27 cellular contexts compared by ENCODE assay signal in genomic region chr9:14303110-14303509, GRCh38. TPM values are rescaled to one million over a fixed set of nuclear protein-coding genes. Genes with fewer than 3 reads are reported as not detected.
DNase-seq lines count a peak whose midpoint lies in the region; ATAC-seq, FAIRE-seq and TF ChIP-seq lines count a peak whose summit lies in the region.
"Had no signal": no experiment of that assay in that cellular context is flagged by ENCODE, and none has a peak within 500 bp of the region (broad histone marks: within the 10 kb centered on the region; RNA-seq: fewer than 3 reads in every experiment).

No MANE protein-coding gene starts in this region.

- no peak for FAIRE-seq in astrocyte (lab: Jason Lieb, UNC)
- FAIRE-seq: A204.1, endometrium, GM12891 had no signal

- H3K4me3 Mint-ChIP-seq in astrocyte (ENCODE audit: unreplicated experiment) (no peak overlapping the region), glutamatergic neuron (ENCODE audit: unreplicated experiment) (no peak overlapping the region)
- H3K4me3 Mint-ChIP-seq in activated naive CD4-positive, alpha-beta T cell treated with anti-CD3 and anti-CD28 coated beads, Interleukin-2, amount 10 ng/mL, durations not matched to agents 7 days and 5 days = no peak overlapping the region
- H3K4me3 Mint-ChIP-seq: activated CD4-positive, alpha-beta T cell treated with anti-CD3 and anti-CD28 coated beads, Interleukin-2, amount 10 ng/mL, durations not matched to agents 7 days and 5 days; B cell; HFFc6; immature natural killer cell; stimulated activated naive CD8-positive, alpha-beta T cell treated with anti-CD3 and anti-CD28 coated beads, Interleukin-15, amount 100 ng/mL, for 72 hours had no signal

- CTCF ChIA-PET in activated naive CD4-positive, alpha-beta T cell treated with anti-CD3 and anti-CD28 coated beads, Interleukin-2, amount 10 ng/mL, durations not matched to agents 7 days and 5 days (lab: Charles Lee) = no interaction called here

- no peak overlapping the region for H2AFZ ChIP-seq in astrocyte (ENCODE audit: low read depth, low read length)

- H3K4me1 Mint-ChIP-seq in astrocyte (ENCODE audit: low read depth, unreplicated experiment) = peaks cover 7% of the 10 kb centered on the region
- H3K4me1 Mint-ChIP-seq in activated naive CD4-positive, alpha-beta T cell treated with anti-CD3 and anti-CD28 coated beads, Interleukin-2, amount 10 ng/mL, durations not matched to agents 7 days and 5 days = no peaks in the 10 kb centered on the region
- no peaks in the 10 kb centered on the region for H3K4me1 Mint-ChIP-seq in glutamatergic neuron (ENCODE audit: low read depth, unreplicated experiment)
- H3K4me1 Mint-ChIP-seq: activated CD4-positive, alpha-beta T cell treated with anti-CD3 and anti-CD28 coated beads, Interleukin-2, amount 10 ng/mL, durations not matched to agents 7 days and 5 days; B cell; immature natural killer cell; stimulated activated naive CD8-positive, alpha-beta T cell treated with anti-CD3 and anti-CD28 coated beads, Interleukin-15, amount 100 ng/mL, for 72 hours had no signal

- H3K27ac Mint-ChIP-seq in astrocyte (ENCODE audit: unreplicated experiment) (no peak overlapping the region), glutamatergic neuron (ENCODE audit: unreplicated experiment) (no peak overlapping the region)
- no peak overlapping the region for H3K27ac Mint-ChIP-seq in activated naive CD4-positive, alpha-beta T cell treated with anti-CD3 and anti-CD28 coated beads, Interleukin-2, amount 10 ng/mL, durations not matched to agents 7 days and 5 days
- H3K27ac Mint-ChIP-seq: activated CD4-positive, alpha-beta T cell treated with anti-CD3 and anti-CD28 coated beads, Interleukin-2, amount 10 ng/mL, durations not matched to agents 7 days and 5 days; B cell; HFFc6; immature natural killer cell had no signal

- H4K20me1 ChIP-seq in astrocyte (ENCODE audit: insufficient read depth, low read length) = peaks cover 15% of the 10 kb centered on the region

- H3K27me3 ChIP-seq in astrocyte (ENCODE audit: insufficient read depth, low read length) = no peaks in the 10 kb centered on the region
- no peaks in the 10 kb centered on the region for H3K27me3 ChIP-seq in layer of hippocampus (ENCODE audit: control insufficient read depth, insufficient read depth, low read length)
- no peaks in the 10 kb centered on the region for H3K27me3 ChIP-seq in skeletal muscle tissue (ENCODE audit: control insufficient read depth in 3 of 3, insufficient read depth in 3 of 3, low read length in 3 of 3)
- H3K27me3 ChIP-seq: brain microvascular endothelial cell, upper lobe of right lung had no signal

- H3K27me3 Mint-ChIP-seq in astrocyte (ENCODE audit: low read depth, unreplicated experiment) (peaks cover 13% of the 10 kb centered on the region), glutamatergic neuron (ENCODE audit: unreplicated experiment) (no peaks in the 10 kb centered on the region)
- peaks cover 14% of the 10 kb centered on the region for H3K27me3 Mint-ChIP-seq in activated naive CD4-positive, alpha-beta T cell treated with anti-CD3 and anti-CD28 coated beads, Interleukin-2, amount 10 ng/mL, durations not matched to agents 7 days and 5 days

- H3K4me3 ChIP-seq in astrocyte (ENCODE audit: insufficient read depth, low read depth, low read length) (no peak overlapping the region), skeletal muscle tissue (ENCODE audit: low read length in 3 of 3) (peak overlapping the region in 2 of 3 donors; percentile 17 to 44)
- H3K4me3 ChIP-seq: SK-N-MC, upper lobe of right lung had no signal

- TF ChIP-seq CTCF in astrocyte (IDR thresholded peaks at IDR 0.05; ENCODE audit: insufficient read depth, low read depth, low read length) (no peak), glutamatergic neuron (IDR thresholded peaks at IDR 0.05; ENCODE audit: partially characterized antibody, unreplicated experiment) (no peak)

- peaks cover 98% of the 10 kb centered on the region for H3K79me2 ChIP-seq in astrocyte (ENCODE audit: insufficient read depth, low read length)

- H3K36me3 ChIP-seq in astrocyte (ENCODE audit: insufficient read depth, low read length) (no peaks in the 10 kb centered on the region), skeletal muscle tissue (ENCODE audit: control insufficient read depth in 3 of 3, insufficient read depth in 3 of 3, low read length in 3 of 3) (peaks cover 0 to 6% (median 3%) of the 10 kb centered on the region in 3 donors)
- H3K36me3 ChIP-seq: neutrophil had no signal

- peak overlapping the region; percentile 68 for H3K4me2 ChIP-seq in astrocyte (ENCODE audit: low read length)

- H3K9me3 ChIP-seq in astrocyte (ENCODE audit: insufficient read depth, low read depth, low read length) = no peaks in the 10 kb centered on the region
- no peaks in the 10 kb centered on the region for H3K9me3 ChIP-seq in skeletal muscle tissue (ENCODE audit: control insufficient read depth in 3 of 3, low read length in 3 of 3)
- H3K9me3 ChIP-seq: neutrophil, upper lobe of right lung had no signal

- H3K36me3 Mint-ChIP-seq in astrocyte (ENCODE audit: low read depth, unreplicated experiment) (peaks cover 10% of the 10 kb centered on the region), glutamatergic neuron (ENCODE audit: unreplicated experiment) (no peaks in the 10 kb centered on the region)
- H3K36me3 Mint-ChIP-seq in activated naive CD4-positive, alpha-beta T cell treated with anti-CD3 and anti-CD28 coated beads, Interleukin-2, amount 10 ng/mL, durations not matched to agents 7 days and 5 days = no peaks in the 10 kb centered on the region
- H3K36me3 Mint-ChIP-seq: immature natural killer cell had no signal

- H3K27ac ChIP-seq in astrocyte (ENCODE audit: low read depth, low read length) = peak overlapping the region; percentile 12
- peak overlapping the region; percentile 87 for H3K27ac ChIP-seq in layer of hippocampus (ENCODE audit: low read depth, low read length)
- H3K27ac ChIP-seq in skeletal muscle tissue (ENCODE audit: low read depth, low read length) = no peak overlapping the region
- H3K27ac ChIP-seq: brain microvascular endothelial cell, neutrophil, SK-N-MC, upper lobe of right lung had no signal

- DNase-seq in NCI-H446 treated with DMSO at 0.1 percent for 48 hours (lab: John Stamatoyannopoulos, UW) (peak; percentile 73), NCI-H446 (lab: John Stamatoyannopoulos, UW) (no peak), astrocyte (ENCODE audit: low read depth) (no peak), glutamatergic neuron (no peak)
- no peak for DNase-seq in activated naive CD4-positive, alpha-beta T cell treated with anti-CD3 and anti-CD28 coated beads, Interleukin-2, amount 10 ng/mL, durations not matched to agents 7 days and 5 days
- DNase-seq: activated CD4-positive, alpha-beta T cell treated with anti-CD3 and anti-CD28 coated beads, Interleukin-2, amount 10 ng/mL, durations not matched to agents 7 days and 5 days; brain microvascular endothelial cell; cortex of kidney; DND-41; HFFc6; immature natural killer cell; Karpas-422; MV-4-11; NCI-H1694 treated with DMSO at 0.1 percent for 48 hours; NCI-H226; stimulated activated naive CD8-positive, alpha-beta T cell treated with anti-CD3 and anti-CD28 coated beads, Interleukin-15, amount 100 ng/mL, for 72 hours; T-helper 2 cell; upper lobe of right lung had no signal

- H3K9me3 Mint-ChIP-seq in astrocyte (ENCODE audit: unreplicated experiment) (no peaks in the 10 kb centered on the region), glutamatergic neuron (ENCODE audit: unreplicated experiment) (no peaks in the 10 kb centered on the region)
- no peaks in the 10 kb centered on the region for H3K9me3 Mint-ChIP-seq in activated naive CD4-positive, alpha-beta T cell treated with anti-CD3 and anti-CD28 coated beads, Interleukin-2, amount 10 ng/mL, durations not matched to agents 7 days and 5 days
- H3K9me3 Mint-ChIP-seq: activated CD4-positive, alpha-beta T cell treated with anti-CD3 and anti-CD28 coated beads, Interleukin-2, amount 10 ng/mL, durations not matched to agents 7 days and 5 days; HFFc6; stimulated activated naive CD8-positive, alpha-beta T cell treated with anti-CD3 and anti-CD28 coated beads, Interleukin-15, amount 100 ng/mL, for 72 hours had no signal

- H3K4me1 ChIP-seq in astrocyte (ENCODE audit: insufficient read depth, low read length) = peaks cover 39% of the 10 kb centered on the region
- peaks cover 49 to 65% (median 54%) of the 10 kb centered on the region in 3 donors for H3K4me1 ChIP-seq in skeletal muscle tissue (ENCODE audit: control insufficient read depth in 3 of 3, insufficient read depth in 3 of 3, low read length in 3 of 3)

- ATAC-seq in HG02571 (IDR thresholded peaks at IDR 0.05; ENCODE audit: unreplicated experiment) = no peak
- ATAC-seq: stimulated activated naive CD8-positive, alpha-beta T cell treated with anti-CD3 and anti-CD28 coated beads, Interleukin-15, amount 100 ng/mL, for 72 hours; upper lobe of right lung had no signal

- H3K9ac ChIP-seq in astrocyte (ENCODE audit: low read length) (peak overlapping the region; percentile 29), skeletal muscle tissue (ENCODE audit: low read depth in 1 of 3, low read length in 3 of 3) (peak overlapping the region in 1 of 3 donors; percentile 33)

RNA-seq across cellular contexts. Expression of gene NFIB, which starts 10.8 kb away (rescaled TPM):
- total RNA-seq in astrocyte (8.8 and 9.4 TPM in 2 replicates), skeletal muscle tissue (95.0 TPM), glutamatergic neuron (ENCODE audit: unreplicated experiment) (1.5 TPM)
- total RNA-seq: activated CD4-positive, alpha-beta T cell treated with anti-CD3 and anti-CD28 coated beads, Interleukin-2, amount 10 ng/mL, durations not matched to agents 7 days and 5 days; B cell had no signal
